9 cellular contexts compared by ENCODE assay signal in genomic region chr9:128072144-128073021, GRCh38. TPM values are rescaled to one million over a fixed set of nuclear protein-coding genes. Genes with fewer than 3 reads are reported as not detected.
DNase-seq lines count a peak whose midpoint lies in the region; ATAC-seq, FAIRE-seq and TF ChIP-seq lines count a peak whose summit lies in the region.
"Had no signal": no experiment of that assay in that cellular context is flagged by ENCODE, and none has a peak within 500 bp of the region (broad histone marks: within the 10 kb centered on the region; RNA-seq: fewer than 3 reads in every experiment).

No MANE protein-coding gene starts in this region.

- H3K4me2 ChIP-seq in endothelial cell of umbilical vein (ENCODE audit: insufficient read depth, low read length): peak overlapping the region; percentile 60

- FAIRE-seq in GM12892 (lab: Jason Lieb, UNC) (peak; percentile 64), endothelial cell of umbilical vein (lab: Jason Lieb, UNC) (peak; percentile 60)

- H3K4me3 ChIP-seq in endothelial cell of umbilical vein (replicated peaks in 1 of 3; ENCODE audit: insufficient read depth in 1 of 3, low read depth in 1 of 3, low read length in 3 of 3) (no peak overlapping the region), mucosa of rectum (ENCODE audit: low read length in 2 of 2) (peak overlapping the region; percentile 53 to 59)

- H3K27ac Mint-ChIP-seq in stimulated activated naive CD8-positive, alpha-beta T cell treated with anti-CD3 and anti-CD28 coated beads, Interleukin-15, amount 100 ng/mL, for 72 hours: peak overlapping the region; percentile 65 to 95

- no peaks in the 10 kb centered on the region for H3K27me3 ChIP-seq in endothelial cell of umbilical vein (ENCODE audit: control insufficient read depth in 2 of 2, insufficient read depth in 2 of 2, low read length in 2 of 2)
- no peaks in the 10 kb centered on the region for H3K27me3 ChIP-seq in mucosa of rectum (ENCODE audit: control insufficient read depth in 2 of 2, insufficient read depth in 2 of 2, low read length in 2 of 2)
- H3K27me3 ChIP-seq: foreskin keratinocyte had no signal

- no peaks in the 10 kb centered on the region for H3K9me3 Mint-ChIP-seq in stimulated activated naive CD8-positive, alpha-beta T cell treated with anti-CD3 and anti-CD28 coated beads, Interleukin-15, amount 100 ng/mL, for 72 hours

- H3K4me1 Mint-ChIP-seq in stimulated activated naive CD8-positive, alpha-beta T cell treated with anti-CD3 and anti-CD28 coated beads, Interleukin-15, amount 100 ng/mL, for 72 hours: peaks cover 63% of the 10 kb centered on the region

- DNase-seq in GM12892 (ENCODE audit: insufficient read length) (no peak), NCI-H2227 treated with DMSO at 0.1 percent for 48 hours (lab: John Stamatoyannopoulos, UW) (peak; percentile 90), endothelial cell of umbilical vein (ENCODE audit: low read depth, low spot score) (peak; percentile 83), HEK293T (ENCODE audit: extremely low spot score) (no peak), cortex of kidney (lab: John Stamatoyannopoulos, UW) (no peak)
- peak; percentile 30 to 36 for DNase-seq in activated CD8-positive, alpha-beta memory T cell treated with anti-CD3 and anti-CD28 coated beads for 4 hours (ENCODE audit: low read depth in 2 of 2)
- DNase-seq in stimulated activated naive CD8-positive, alpha-beta T cell treated with anti-CD3 and anti-CD28 coated beads, Interleukin-15, amount 100 ng/mL, for 72 hours: peak in 1 of 2 donors; percentile 49

- peaks cover 56% of the 10 kb centered on the region for H3K79me2 ChIP-seq in endothelial cell of umbilical vein (ENCODE audit: control insufficient read depth, insufficient read depth, low read length)

- no TSS peak for BruUV-seq in endothelial cell of umbilical vein (replicated peaks; lab: Mats Ljungman, UMichigan)

- dilution Hi-C loops in endothelial cell of umbilical vein (cut with MboI; ENCODE audit: extremely low pct_ligation_motif_present, low sequenced_read_pairs): no loop called here

- H3K27ac ChIP-seq in endothelial cell of umbilical vein (ENCODE audit: insufficient read depth, low read depth, low read length): peak overlapping the region; percentile 27
- H3K27ac ChIP-seq in mucosa of rectum (ENCODE audit: low read depth in 2 of 2, low read length in 2 of 2): peak overlapping the region; percentile 85 to 86
- H3K27ac ChIP-seq: foreskin keratinocyte had no signal

- peaks cover 20% of the 10 kb centered on the region for H3K4me1 ChIP-seq in endothelial cell of umbilical vein (ENCODE audit: control insufficient read depth, extremely low read depth, insufficient read depth, low read length)
- H3K4me1 ChIP-seq in mucosa of rectum (ENCODE audit: control insufficient read depth in 2 of 2, insufficient read depth in 2 of 2, low read length in 2 of 2): peaks cover 24 to 34% of the 10 kb centered on the region in 2 donors

- H3K9me1 ChIP-seq in endothelial cell of umbilical vein (replicated peaks; ENCODE audit: control insufficient read depth, extremely low read depth, insufficient read depth, low read length): no peaks in the 10 kb centered on the region

- ATAC-seq in stimulated activated naive CD8-positive, alpha-beta T cell treated with anti-CD3 and anti-CD28 coated beads, Interleukin-15, amount 100 ng/mL, for 72 hours: no peak
- ATAC-seq: foreskin keratinocyte had no signal

- H3K27me3 Mint-ChIP-seq in stimulated activated naive CD8-positive, alpha-beta T cell treated with anti-CD3 and anti-CD28 coated beads, Interleukin-15, amount 100 ng/mL, for 72 hours: no peaks in the 10 kb centered on the region

- H3K9me3 ChIP-seq in endothelial cell of umbilical vein (replicated peaks; ENCODE audit: control insufficient read depth, insufficient read depth, low read length) (no peaks in the 10 kb centered on the region), mucosa of rectum (ENCODE audit: control insufficient read depth in 2 of 2, low read length in 2 of 2) (no peaks in the 10 kb centered on the region)

- H3K9ac ChIP-seq in endothelial cell of umbilical vein (replicated peaks; ENCODE audit: extremely low read depth, insufficient read depth, low read length) (peak overlapping the region; percentile 45), mucosa of rectum (ENCODE audit: low read depth in 1 of 2, low read length in 2 of 2) (peak overlapping the region; percentile 37 to 74)

- no peaks in the 10 kb centered on the region for H4K20me1 ChIP-seq in endothelial cell of umbilical vein (replicated peaks; ENCODE audit: control insufficient read depth, extremely low read depth, insufficient read depth, low read length)

- intact Hi-C loops in endothelial cell of umbilical vein (cut with micrococcal nuclease): loop anchor here (1.0 kb wide), 1 partner anchor 12 kb away; no protein-coding TSS in a partner anchor

- POLR2A ChIA-PET in endothelial cell of umbilical vein (lab: Charles Lee) (interaction anchor here (0.6 to 1.1 kb wide), 4 partner anchors 11 to 133 kb away, joined by 3 to 8 read pairs (median 3); no protein-coding TSS in a partner anchor), HEK293T (lab: Yijun Ruan, JAX) (interaction anchor here (0.7 kb wide), 1 partner anchor 10 kb away, joined by 3 read pairs; no protein-coding TSS in a partner anchor)

- peak overlapping the region; percentile 71 to 82 for H3K4me3 Mint-ChIP-seq in stimulated activated naive CD8-positive, alpha-beta T cell treated with anti-CD3 and anti-CD28 coated beads, Interleukin-15, amount 100 ng/mL, for 72 hours

- peak overlapping the region; percentile 16 for H2AFZ ChIP-seq in endothelial cell of umbilical vein (ENCODE audit: low read depth, low read length)

- TF ChIP-seq POLR2A in GM12892 (IDR thresholded peaks at IDR 0.05; ENCODE audit: low read depth, low read length): no peak
- no peak for TF ChIP-seq POLR2A in endothelial cell of umbilical vein (IDR thresholded peaks at IDR 0.05; ENCODE audit: low read depth, low read length)

- CTCF ChIA-PET in endothelial cell of umbilical vein (lab: Charles Lee): interaction anchor here (0.5 to 2.5 kb wide), 8 partner anchors 9 to 129 kb away, joined by 3 to 16 read pairs (median 5); no protein-coding TSS in a partner anchor
- CTCF ChIA-PET in HEK293T (lab: Yijun Ruan, JAX): interaction anchor here (0.8 to 1.4 kb wide), 3 partner anchors 37 to 52 kb away, joined by 3 to 6 read pairs (median 3); no protein-coding TSS in a partner anchor

- H3K36me3 ChIP-seq in endothelial cell of umbilical vein (ENCODE audit: control insufficient read depth in 2 of 2, extremely low read depth in 1 of 2, insufficient read depth in 2 of 2, low read length in 2 of 2) (no peaks in the 10 kb centered on the region), mucosa of rectum (ENCODE audit: control insufficient read depth in 2 of 2, insufficient read depth in 2 of 2, low read length in 2 of 2) (no peaks in the 10 kb centered on the region)

- TF ChIP-seq CTCF in endothelial cell of umbilical vein (IDR thresholded peaks at IDR 0.05; ENCODE audit: extremely low read depth in 1 of 2, insufficient read depth in 1 of 2, low read depth in 1 of 2, low read length in 2 of 2): no peak

TF ChIP-seq in endothelial cell of umbilical vein, 7 proteins besides CTCF, POLR2A, EP300 and RAD21 (continues in another document):
- TF ChIP-seq JUN (IDR thresholded peaks at IDR 0.05; ENCODE audit: borderline replicate concordance, insufficient read depth, insufficient read length, low read depth) (no peak), FOS (IDR thresholded peaks at IDR 0.05; ENCODE audit: borderline replicate concordance, insufficient read depth, low read length) (no peak), MYC (IDR thresholded peaks at IDR 0.05; ENCODE audit: low read depth, low read length) (no peak)

TF ChIP-seq in HEK293T, 16 proteins besides CTCF, POLR2A, EP300 and RAD21:
- no peak for TF ChIP-seq L3MBTL2 (conservative IDR thresholded peaks at IDR 0.05)

RNA-seq across cellular contexts. Expression of gene SLC25A25, which starts 4.4 kb away (rescaled TPM):
- polyA plus RNA-seq in GM12892 (2012; ENCODE audit: missing spikeins): 5.8 TPM
- 20.1 and 20.2 TPM in 2 replicates for total RNA-seq in endothelial cell of umbilical vein
- polyA plus RNA-seq in endothelial cell of umbilical vein: 14.2 and 18.1 TPM in 2 replicates
- polyA plus RNA-seq in endothelial cell of umbilical vein (2011; cell fraction: cytosol; rRNA removed): 17.3 and 21.7 TPM in 2 replicates
- polyA plus RNA-seq in endothelial cell of umbilical vein (2011; cell fraction: nucleus; rRNA removed): 54.4 and 63.0 TPM in 2 replicates
- polyA plus RNA-seq in endothelial cell of umbilical vein (2012): 11.9 and 22.6 TPM in 2 replicates
- 16.6 and 17.6 TPM in 2 replicates for polyA minus RNA-seq in endothelial cell of umbilical vein
- polyA minus RNA-seq in endothelial cell of umbilical vein (2011; cell fraction: cytosol; rRNA and poly(A)+ RNA removed): 20.1 TPM
- 24.4 and 32.2 TPM in 2 replicates for polyA minus RNA-seq in endothelial cell of umbilical vein (2011; cell fraction: nucleus; rRNA and poly(A)+ RNA removed)

RNA-seq across cellular contexts. Expression of gene NAIF1, which starts 5.3 kb away (rescaled TPM):
- polyA plus RNA-seq in GM12892 (2012; ENCODE audit: missing spikeins): 6.5 TPM
- 8.2 and 9.7 TPM in 2 replicates for total RNA-seq in endothelial cell of umbilical vein
- 9.7 and 10.1 TPM in 2 replicates for polyA plus RNA-seq in endothelial cell of umbilical vein
- polyA plus RNA-seq in endothelial cell of umbilical vein (2011; cell fraction: cytosol; rRNA removed): 9.4 and 9.5 TPM in 2 replicates
- polyA plus RNA-seq in endothelial cell of umbilical vein (2011; cell fraction: nucleus; rRNA removed): 4.4 and 4.6 TPM in 2 replicates
- polyA plus RNA-seq in endothelial cell of umbilical vein (2012): 6.4 and 9.3 TPM in 2 replicates
- polyA minus RNA-seq in endothelial cell of umbilical vein: 7.5 and 9.8 TPM in 2 replicates
- polyA minus RNA-seq in endothelial cell of umbilical vein (2011; cell fraction: cytosol; rRNA and poly(A)+ RNA removed): 19.3 TPM
- 2.0 and 3.7 TPM in 2 replicates for polyA minus RNA-seq in endothelial cell of umbilical vein (2011; cell fraction: nucleus; rRNA and poly(A)+ RNA removed)

RNA-seq across cellular contexts. Expression of gene PTGES2, which starts 55.1 kb away (rescaled TPM):
- 49.9 TPM for polyA plus RNA-seq in GM12892 (2012; ENCODE audit: missing spikeins)
- 64.2 and 69.6 TPM in 2 replicates for total RNA-seq in endothelial cell of umbilical vein
- 69.8 and 69.9 TPM in 2 replicates for polyA plus RNA-seq in endothelial cell of umbilical vein
- 65.0 and 76.3 TPM in 2 replicates for polyA plus RNA-seq in endothelial cell of umbilical vein (2011; cell fraction: cytosol; rRNA removed)
- 105 and 113 TPM in 2 replicates for polyA plus RNA-seq in endothelial cell of umbilical vein (2011; cell fraction: nucleus; rRNA removed)
- polyA plus RNA-seq in endothelial cell of umbilical vein (2012): 52.9 and 57.9 TPM in 2 replicates
- 45.6 and 48.0 TPM in 2 replicates for polyA minus RNA-seq in endothelial cell of umbilical vein
- 85.7 TPM for polyA minus RNA-seq in endothelial cell of umbilical vein (2011; cell fraction: cytosol; rRNA and poly(A)+ RNA removed)
- 23.8 and 31.5 TPM in 2 replicates for polyA minus RNA-seq in endothelial cell of umbilical vein (2011; cell fraction: nucleus; rRNA and poly(A)+ RNA removed)

Comparison
In these comparisons a context has a peak if more than half of its experiments do, and no peak if none do; other contexts are left out.
1. DNase-seq: peak in NCI-H2227 treated with DMSO at 0.1 percent for 48 hours (single experiment), activated CD8-positive, alpha-beta memory T cell treated with anti-CD3 and anti-CD28 coated beads for 4 hours (2 of 2) and endothelial cell of umbilical vein (single experiment); none in GM12892 (single experiment), HEK293T (single experiment) and cortex of kidney (single experiment).
2. H3K4me3 ChIP-seq: peak in mucosa of rectum (2 of 2); none in endothelial cell of umbilical vein (0 of 3).